In genomic region chr12:946212-946611, GRCh38 we compare ENCODE assay signal across 13 cellular contexts. TPM values are rescaled to one million over a fixed set of nuclear protein-coding genes. Genes with fewer than 3 reads are reported as not detected.
DNase-seq lines count a peak whose midpoint lies in the region; ATAC-seq, FAIRE-seq and TF ChIP-seq lines count a peak whose summit lies in the region.
"Had no signal": no experiment of that assay in that cellular context is flagged by ENCODE, and none has a peak within 500 bp of the region (broad histone marks: within the 10 kb centered on the region; RNA-seq: fewer than 3 reads in every experiment).

No MANE protein-coding gene starts in this region.

- H3K4me1 Mint-ChIP-seq in CD8-positive, alpha-beta T cell (ENCODE audit: low read depth) = peaks cover 44% of the 10 kb centered on the region
- H3K4me1 Mint-ChIP-seq in HFFc6 (ENCODE audit: low read depth) (peaks cover 28% of the 10 kb centered on the region), astrocyte (ENCODE audit: low read depth, unreplicated experiment) (peaks cover 5% of the 10 kb centered on the region), nephron progenitor cell (peaks cover 39% of the 10 kb centered on the region)

- H3K9me3 Mint-ChIP-seq in CD8-positive, alpha-beta T cell = no peaks in the 10 kb centered on the region
- H3K9me3 Mint-ChIP-seq in HFFc6 (peaks cover 4% of the 10 kb centered on the region; the same call in 1 of the 2 replicates), astrocyte (ENCODE audit: unreplicated experiment) (no peaks in the 10 kb centered on the region), nephron progenitor cell (no peaks in the 10 kb centered on the region)

- no peaks in the 10 kb centered on the region for H3K9me3 ChIP-seq in CD8-positive, alpha-beta T cell (ENCODE audit: low read length)
- H3K9me3 ChIP-seq in astrocyte (ENCODE audit: insufficient read depth, low read depth, low read length) = no peaks in the 10 kb centered on the region
- H3K9me3 ChIP-seq in effector memory CD4-positive, alpha-beta T cell (ENCODE audit: control insufficient read depth, low read length) = no peaks in the 10 kb centered on the region
- H3K9me3 ChIP-seq: suprapubic skin had no signal

- CTCF ChIA-PET in CD8-positive, alpha-beta T cell (lab: Charles Lee) = interaction anchor here (0.7 to 1.5 kb wide), 4 partner anchors 132 to 377 kb away, joined by 3 to 4 read pairs (median 4); no protein-coding TSS in a partner anchor

- FAIRE-seq in astrocyte (lab: Jason Lieb, UNC) = no peak
- FAIRE-seq: islet of Langerhans had no signal

- no peaks in the 10 kb centered on the region for H3K27me3 ChIP-seq in CD8-positive, alpha-beta T cell (ENCODE audit: insufficient read depth, low read length)
- no peaks in the 10 kb centered on the region for H3K27me3 ChIP-seq in astrocyte (ENCODE audit: insufficient read depth, low read length)
- no peaks in the 10 kb centered on the region for H3K27me3 ChIP-seq in effector memory CD4-positive, alpha-beta T cell (replicated peaks; ENCODE audit: control insufficient read depth, insufficient read depth, low read length, poor library complexity, severe bottlenecking)
- H3K27me3 ChIP-seq: suprapubic skin had no signal

- no peak overlapping the region for H3K4me3 ChIP-seq in CD8-positive, alpha-beta T cell (ENCODE audit: low read depth, low read length)
- H3K4me3 ChIP-seq in astrocyte (ENCODE audit: insufficient read depth, low read depth, low read length) = no peak overlapping the region
- H3K4me3 ChIP-seq in effector memory CD4-positive, alpha-beta T cell (ENCODE audit: insufficient read depth, low read depth, low read length, poor library complexity, severe bottlenecking) = no peak overlapping the region
- H3K4me3 ChIP-seq: PC-9, suprapubic skin had no signal

- H4K20me1 ChIP-seq in astrocyte (ENCODE audit: insufficient read depth, low read length) = no peaks in the 10 kb centered on the region

- POLR2A ChIA-PET in CD8-positive, alpha-beta T cell (lab: Charles Lee) = interaction anchor here (0.5 kb wide), 1 partner anchor 222 kb away, joined by 3 read pairs; no protein-coding TSS in a partner anchor

- DNase-seq in CD8-positive, alpha-beta T cell = no peak
- DNase-seq in HFFc6 = no peak
- DNase-seq in astrocyte (ENCODE audit: low read depth) = no peak
- no peak for DNase-seq in nephron progenitor cell
- DNase-seq in hippocampal formation (lab: John Stamatoyannopoulos, UW) = no peak
- DNase-seq in effector memory CD4-positive, alpha-beta T cell = no peak
- DNase-seq in hypothalamus (lab: John Stamatoyannopoulos, UW) = no peak
- DNase-seq: activated CD8-positive, alpha-beta memory T cell treated with anti-CD3 and anti-CD28 coated beads for 24 hours; dermis blood vessel endothelial cell; NCI-H226 had no signal

- intact Hi-C loops in CD8-positive, alpha-beta T cell (cut with DNase I, micrococcal nuclease) = loop anchor here (5.0 to 10.0 kb wide), 5 partner anchors 34 to 646 kb away; partner anchors contain the start of genes FBXL14 (in 2 of the 2) and KDM5A (in 1 of the 2)

- peaks cover 55% of the 10 kb centered on the region for H3K79me2 ChIP-seq in astrocyte (ENCODE audit: insufficient read depth, low read length)

- H3K4me1 ChIP-seq in CD8-positive, alpha-beta T cell (ENCODE audit: insufficient read depth, low read length) = peaks cover 17% of the 10 kb centered on the region
- peaks cover 4% of the 10 kb centered on the region for H3K4me1 ChIP-seq in astrocyte (ENCODE audit: insufficient read depth, low read length)
- H3K4me1 ChIP-seq in effector memory CD4-positive, alpha-beta T cell (ENCODE audit: control insufficient read depth, insufficient read depth, low read length, poor library complexity, severe bottlenecking) = peaks cover 2% of the 10 kb centered on the region

- no peaks in the 10 kb centered on the region for H3K27me3 Mint-ChIP-seq in CD8-positive, alpha-beta T cell (ENCODE audit: low read depth)
- H3K27me3 Mint-ChIP-seq in HFFc6 (ENCODE audit: insufficient read depth) (peaks cover 6% of the 10 kb centered on the region; the same call in 1 of the 2 replicates), astrocyte (ENCODE audit: low read depth, unreplicated experiment) (no peaks in the 10 kb centered on the region), nephron progenitor cell (ENCODE audit: low read depth, poor library complexity) (peaks cover 10% of the 10 kb centered on the region)

- H3K27ac Mint-ChIP-seq in CD8-positive, alpha-beta T cell = peak overlapping the region; percentile 46
- H3K27ac Mint-ChIP-seq in HFFc6 (peak overlapping the region; percentile 78), astrocyte (ENCODE audit: unreplicated experiment) (no peak overlapping the region), nephron progenitor cell (peak overlapping the region; percentile 82)

- H3K4me3 Mint-ChIP-seq in CD8-positive, alpha-beta T cell = no peak overlapping the region
- H3K4me3 Mint-ChIP-seq in HFFc6 = peak overlapping the region; percentile 52; the same call in 1 of the 2 replicates
- peak overlapping the region; percentile 36 for H3K4me3 Mint-ChIP-seq in astrocyte (ENCODE audit: unreplicated experiment)
- peak overlapping the region; percentile 52 for H3K4me3 Mint-ChIP-seq in nephron progenitor cell

- no peak overlapping the region for H2AFZ ChIP-seq in astrocyte (ENCODE audit: low read depth, low read length)
- H2AFZ ChIP-seq: PC-9 had no signal

- H3K9ac ChIP-seq in astrocyte (ENCODE audit: low read length) = no peak overlapping the region

- H3K27ac ChIP-seq in CD8-positive, alpha-beta T cell (ENCODE audit: low read depth, low read length) = no peak overlapping the region
- no peak overlapping the region for H3K27ac ChIP-seq in astrocyte (ENCODE audit: low read depth, low read length)
- H3K27ac ChIP-seq in effector memory CD4-positive, alpha-beta T cell (ENCODE audit: insufficient read depth, low read length, poor library complexity, severe bottlenecking) = no peak overlapping the region
- H3K27ac ChIP-seq: PC-9, suprapubic skin had no signal

- ATAC-seq in CD8-positive, alpha-beta T cell = no peak

- TF ChIP-seq CTCF in CD8-positive, alpha-beta T cell (IDR thresholded peaks at IDR 0.05) = no peak
- TF ChIP-seq CTCF in HFFc6 (IDR thresholded peaks at IDR 0.05) (no peak), astrocyte (IDR thresholded peaks at IDR 0.05; ENCODE audit: insufficient read depth, low read depth, low read length) (no peak), nephron progenitor cell (IDR thresholded peaks at IDR 0.05) (no peak)

- no peak overlapping the region for H3K4me2 ChIP-seq in astrocyte (ENCODE audit: low read length)
- H3K4me2 ChIP-seq: PC-9 had no signal

- peaks cover 31% of the 10 kb centered on the region for H3K36me3 Mint-ChIP-seq in CD8-positive, alpha-beta T cell
- H3K36me3 Mint-ChIP-seq in HFFc6 (ENCODE audit: low read depth) = peaks cover 20% of the 10 kb centered on the region
- H3K36me3 Mint-ChIP-seq in astrocyte (ENCODE audit: low read depth, unreplicated experiment) = peaks cover 3% of the 10 kb centered on the region
- peaks cover 38% of the 10 kb centered on the region for H3K36me3 Mint-ChIP-seq in nephron progenitor cell (ENCODE audit: low read depth)

- H3K36me3 ChIP-seq in CD8-positive, alpha-beta T cell (ENCODE audit: insufficient read depth, low read length) = no peaks in the 10 kb centered on the region
- no peaks in the 10 kb centered on the region for H3K36me3 ChIP-seq in astrocyte (ENCODE audit: insufficient read depth, low read length)
- H3K36me3 ChIP-seq in effector memory CD4-positive, alpha-beta T cell (ENCODE audit: control insufficient read depth, insufficient read depth, low read length) = no peaks in the 10 kb centered on the region

RNA-seq across cellular contexts. Expression of gene RAD52, which starts 3.3 kb away (rescaled TPM):
- 1 to 10 TPM; 8.1 to 9.6 TPM for total RNA-seq in CD8-positive, alpha-beta T cell
- total RNA-seq in HFFc6 (2021; fragmentation: NEBNext Ultra II Directional; extraction: Animal tissue kit (Norgen Biotek cat#: 25700)) = 10 to 100 TPM in 2 of 6 experiments, 1 to 10 TPM in 4; 8.6 to 10.9 (median 9.2) TPM
- 11.7 and 12.4 TPM in 2 replicates for total RNA-seq in astrocyte

RNA-seq across cellular contexts. Expression of gene ERC1, which starts 44.8 kb away (rescaled TPM):
- 10 to 100 TPM; 34.5 to 34.6 TPM for total RNA-seq in CD8-positive, alpha-beta T cell
- total RNA-seq in HFFc6 (2021; fragmentation: NEBNext Ultra II Directional; extraction: Animal tissue kit (Norgen Biotek cat#: 25700)) = 10 to 100 TPM; 44.1 to 48.9 (median 47.9) TPM
- 60.2 and 67.1 TPM in 2 replicates for total RNA-seq in astrocyte
